8 cellular contexts compared by ENCODE assay signal in the genomic region with DNA sequence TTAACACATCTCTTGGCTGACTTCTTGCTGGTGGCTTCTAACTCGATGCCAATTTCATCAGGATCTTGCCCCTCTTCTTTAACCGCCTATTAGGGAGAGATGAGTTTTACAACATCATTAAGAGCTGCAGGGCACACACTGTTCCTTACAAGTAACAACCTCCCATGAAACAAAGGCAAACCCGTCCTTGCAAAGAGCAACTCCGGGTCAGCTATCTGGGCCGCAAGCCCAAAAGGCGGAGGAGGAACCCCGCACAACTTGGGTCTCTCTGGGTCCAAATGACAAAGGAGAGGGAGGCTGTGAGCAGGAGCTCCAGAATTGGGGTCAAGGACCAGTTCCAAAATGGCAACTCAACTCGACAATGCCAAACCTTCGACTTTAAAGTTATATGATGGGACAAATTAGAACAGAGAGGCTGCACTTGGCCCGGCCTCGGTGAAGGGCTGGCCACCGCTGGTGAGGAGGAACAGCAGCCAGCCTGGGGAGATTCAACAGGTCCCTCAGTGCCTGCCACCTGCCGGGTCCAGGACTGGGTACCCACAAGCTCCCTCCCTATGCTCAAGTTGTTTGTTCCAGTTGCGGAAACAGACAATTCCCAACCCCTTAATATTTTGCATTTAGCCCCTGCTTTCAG. TPM values are rescaled to one million over a fixed set of nuclear protein-coding genes. Genes with fewer than 3 reads are reported as not detected.
DNase-seq lines count a peak whose midpoint lies in the region; ATAC-seq, FAIRE-seq and TF ChIP-seq lines count a peak whose summit lies in the region.

No MANE protein-coding gene starts in this region.

- TF ChIP-seq CTCF in foreskin fibroblast (IDR thresholded peaks at IDR 0.05; ENCODE audit: low read depth, low read length) (no peak), psoas muscle (IDR thresholded peaks at IDR 0.05) (no peak), foreskin keratinocyte (conservative IDR thresholded peaks at IDR 0.05) (no peak)

- in situ Hi-C loops in G401 (cut with HindIII; ENCODE audit: low sequenced_read_pairs): no loop called here

- peak overlapping the region; percentile 100 for H3K27ac Mint-ChIP-seq in T-helper 1 cell treated with Interleukin-12 subunit alpha and Interleukin-12 subunit beta and Interleukin-4 antibody, amounts not matched to agents 30 μg/mL and 1 μg/mL, for 36 hours

- peaks cover 3 to 63% of the 10 kb centered on the region in 2 donors for H3K36me3 ChIP-seq in psoas muscle (ENCODE audit: insufficient read depth in 1 of 2, low read depth in 1 of 2)

- H3K4me1 ChIP-seq in psoas muscle (peaks cover 62% of the 10 kb centered on the region), foreskin keratinocyte (peaks cover 6% of the 10 kb centered on the region)

- H3K27me3 ChIP-seq in psoas muscle (ENCODE audit: insufficient read depth in 3 of 3, low read length in 2 of 3) (no peaks in the 10 kb centered on the region), foreskin keratinocyte (no peaks in the 10 kb centered on the region)

- intact Hi-C loops in psoas muscle (cut with DNase I): loop anchor here in 1 of 2 donors (5.0 to 10.0 kb wide), 2 partner anchors 63 to 96 kb away; a partner anchor contains a TSS

- no peaks in the 10 kb centered on the region for H3K9me3 Mint-ChIP-seq in T-helper 1 cell treated with Interleukin-12 subunit alpha and Interleukin-12 subunit beta and Interleukin-4 antibody, amounts not matched to agents 30 μg/mL and 1 μg/mL, for 36 hours

- no peak for ATAC-seq in psoas muscle
- no peak for ATAC-seq in foreskin keratinocyte

- H3K4me1 Mint-ChIP-seq in T-helper 1 cell treated with Interleukin-12 subunit alpha and Interleukin-12 subunit beta and Interleukin-4 antibody, amounts not matched to agents 30 μg/mL and 1 μg/mL, for 36 hours (ENCODE audit: low read depth): peaks cover 47% of the 10 kb centered on the region

- H3K27ac ChIP-seq in psoas muscle (peak overlapping the region; percentile 89), foreskin keratinocyte (no peak overlapping the region)

- H3K4me3 ChIP-seq in foreskin fibroblast (ENCODE audit: low read depth in 1 of 2, low read length in 2 of 2): peak overlapping the region; percentile 87 to 95
- peak overlapping the region; percentile 98 for H3K4me3 ChIP-seq in psoas muscle

- peak; percentile 20 for DNase-seq in G401 (ENCODE audit: low spot score)
- peak in 1 of 2 donors; percentile 36 for DNase-seq in foreskin fibroblast
- DNase-seq in psoas muscle: peak in 1 of 2 donors; percentile 64
- DNase-seq in foreskin keratinocyte: no peak
- no peak for DNase-seq in central memory CD4-positive, alpha-beta T cell
- no peak for DNase-seq in HTR-8/SVneo (ENCODE audit: insufficient read length, low spot score)
- no peak for DNase-seq in GM19240 (ENCODE audit: insufficient read length, low spot score)

- H3K27me3 Mint-ChIP-seq in T-helper 1 cell treated with Interleukin-12 subunit alpha and Interleukin-12 subunit beta and Interleukin-4 antibody, amounts not matched to agents 30 μg/mL and 1 μg/mL, for 36 hours (ENCODE audit: low read depth): no peaks in the 10 kb centered on the region

- peaks cover 45% of the 10 kb centered on the region for H3K36me3 Mint-ChIP-seq in T-helper 1 cell treated with Interleukin-12 subunit alpha and Interleukin-12 subunit beta and Interleukin-4 antibody, amounts not matched to agents 30 μg/mL and 1 μg/mL, for 36 hours (ENCODE audit: low read depth)

- no peak for FAIRE-seq in HTR-8/SVneo (lab: Jason Lieb, UNC)

- peak overlapping the region; percentile 99 for H3K4me3 Mint-ChIP-seq in T-helper 1 cell treated with Interleukin-12 subunit alpha and Interleukin-12 subunit beta and Interleukin-4 antibody, amounts not matched to agents 30 μg/mL and 1 μg/mL, for 36 hours

- H3K9me3 ChIP-seq in psoas muscle: no peaks in the 10 kb centered on the region

- 12 to 22% (median 16%) methylated on average over 14 of the region's 14 CpGs for WGBS in psoas muscle, 3 donors

RNA-seq across cellular contexts. Expression of a gene that starts 1.1 kb away (rescaled TPM):
- total RNA-seq in G401 (2014; rRNA removed; shearing (Covaris generic)): 6.0 and 13.7 TPM in 2 replicates
- 10 to 100 TPM; 30.4 to 52.9 (median 45.6) TPM for total RNA-seq in psoas muscle
- 10 to 100 TPM; 31.0 to 45.2 (median 31.3) TPM for polyA plus RNA-seq in psoas muscle
- total RNA-seq in foreskin keratinocyte: 25.1 and 32.8 TPM in 2 replicates
- polyA plus RNA-seq in foreskin keratinocyte: 27.3 and 30.9 TPM in 2 replicates

RNA-seq across cellular contexts. Expression of a gene that starts 1.5 kb away (rescaled TPM):
- 43.8 and 65.7 TPM in 2 replicates for total RNA-seq in G401 (2014; rRNA removed; shearing (Covaris generic))
- total RNA-seq in psoas muscle (10 to 100 TPM; 51.3 to 88.9 (median 65.1) TPM), foreskin keratinocyte (50.4 and 71.0 TPM in 2 replicates)
- polyA plus RNA-seq in psoas muscle (10 to 100 TPM; 53.7 to 83.1 (median 61.0) TPM), foreskin keratinocyte (43.0 and 53.5 TPM in 2 replicates)

RNA-seq across cellular contexts. Expression of a gene that starts 53.7 kb away (rescaled TPM):
- not detected in 2 replicates for total RNA-seq in G401 (2014; rRNA removed; shearing (Covaris generic))
- total RNA-seq in psoas muscle (under 1 TPM in 3 of 4 donors, not detected in 1; 0.09 to 0.38 (median 0.27) TPM), foreskin keratinocyte (0.46 and 1.1 TPM in 2 replicates)
- polyA plus RNA-seq in psoas muscle (under 1 TPM in 2 of 3 donors, not detected in 1; 0.06 to 0.18 TPM), foreskin keratinocyte (1.0 and 1.1 TPM in 2 replicates)

RNA-seq across cellular contexts. Expression of a gene that starts 58.9 kb away (rescaled TPM):
- 36.5 and 74.5 TPM in 2 replicates for total RNA-seq in G401 (2014; rRNA removed; shearing (Covaris generic))
- 100 to 1,000 TPM; 103 to 133 (median 119) TPM for total RNA-seq in psoas muscle
- polyA plus RNA-seq in psoas muscle: 100 to 1,000 TPM; 138 to 245 (median 234) TPM
- total RNA-seq in foreskin keratinocyte: 89.2 and 94.0 TPM in 2 replicates
- polyA plus RNA-seq in foreskin keratinocyte: 142 and 152 TPM in 2 replicates

RNA-seq across cellular contexts. Expression of a gene that starts 59.4 kb away (rescaled TPM):
- 15.1 and 18.8 TPM in 2 replicates for total RNA-seq in G401 (2014; rRNA removed; shearing (Covaris generic))
- total RNA-seq in psoas muscle (1 to 10 TPM; 4.5 to 6.2 (median 4.6) TPM), foreskin keratinocyte (4.6 and 5.9 TPM in 2 replicates)
- polyA plus RNA-seq in psoas muscle (10 to 100 TPM in 2 of 3 donors, 1 to 10 TPM in 1; 4.7 to 15.6 (median 11.7) TPM), foreskin keratinocyte (7.4 and 8.8 TPM in 2 replicates)
